Comparison of ENCODE assay signal across 8 cellular contexts in the genomic region with DNA sequence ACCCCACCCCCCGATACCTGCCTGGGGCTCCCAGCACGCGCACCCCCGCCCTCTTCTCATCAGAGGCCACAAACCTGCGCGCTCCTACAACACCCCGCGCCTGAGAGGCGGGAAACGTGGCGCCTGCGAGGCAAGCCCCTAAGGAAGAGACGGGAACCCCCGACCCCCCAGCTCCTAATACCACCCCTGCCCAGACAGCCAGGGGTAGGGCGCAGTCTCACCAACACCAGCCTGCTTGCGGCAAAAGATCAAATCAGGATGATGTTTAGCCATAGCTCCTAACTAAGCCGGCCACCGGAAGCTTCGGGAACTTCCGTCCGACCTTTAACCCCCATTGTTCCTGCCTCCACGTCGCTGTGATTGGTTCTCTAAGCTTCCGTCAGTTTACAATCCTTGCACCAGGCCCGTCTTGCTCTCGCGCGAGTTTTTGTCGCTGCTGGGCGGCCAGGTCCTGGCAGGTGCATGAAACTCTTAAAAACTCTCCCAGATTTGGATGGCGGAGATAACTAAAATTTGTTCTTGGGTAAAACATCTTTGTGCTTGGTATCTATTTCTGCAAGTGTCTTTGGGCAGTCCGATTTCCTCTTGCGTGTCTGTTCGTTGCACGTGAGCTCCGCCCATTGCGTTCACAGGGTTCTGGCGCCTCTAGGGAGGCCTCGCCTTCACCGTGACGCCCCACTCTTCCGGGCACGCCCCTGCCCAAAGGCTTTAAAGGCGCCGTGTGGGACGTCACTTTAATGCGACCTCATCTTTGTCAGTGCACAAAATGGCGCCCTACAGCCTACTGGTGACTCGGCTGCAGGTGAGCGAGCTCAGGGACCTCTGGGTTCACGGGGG. TPM values are rescaled to one million over a fixed set of nuclear protein-coding genes. Genes with fewer than 3 reads are reported as not detected.
DNase-seq lines count a peak whose midpoint lies in the region; ATAC-seq, FAIRE-seq and TF ChIP-seq lines count a peak whose summit lies in the region.

A gene (plus strand): TSS at position 737 of the 837 bp plus-strand sequence. CDS start 30 bp downstream, at position 767.
A gene with protein sequence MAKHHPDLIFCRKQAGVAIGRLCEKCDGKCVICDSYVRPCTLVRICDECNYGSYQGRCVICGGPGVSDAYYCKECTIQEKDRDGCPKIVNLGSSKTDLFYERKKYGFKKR (minus strand): TSS at position 312 of the 837 bp plus-strand sequence. CDS start 39 bp downstream, at position 273.

- WGBS in psoas muscle, 3 donors = 0 to 1% (median 1%) methylated on average over 51 of the region's 51 CpGs

- H3K4me3 ChIP-seq in right atrium auricular region (peak within 1 kb of the TSS; percentile 97 to 99), psoas muscle (peak within 1 kb of the TSS; percentile 98)

- H3K9me3 ChIP-seq in right atrium auricular region (no peaks in the 10 kb centered on the region), psoas muscle (no peaks in the 10 kb centered on the region)

- H3K36me3 ChIP-seq in right atrium auricular region (peaks cover 53% of the 10 kb centered on the region), psoas muscle (ENCODE audit: insufficient read depth in 1 of 2, low read depth in 1 of 2) (peaks cover 12 to 63% of the 10 kb centered on the region in 2 donors)

- TF ChIP-seq CTCF in right atrium auricular region (IDR thresholded peaks at IDR 0.05) = no peak
- TF ChIP-seq CTCF in psoas muscle (IDR thresholded peaks at IDR 0.05) = no peak

- peak; percentile 78 for DNase-seq in NCI-H187 treated with DMSO at 0.1 percent for 48 hours (lab: John Stamatoyannopoulos, UW)
- DNase-seq in anterior cingulate cortex (lab: John Stamatoyannopoulos, UW) = peak; percentile 80 to 100 (median 97)
- DNase-seq in right atrium auricular region (ENCODE audit: low spot score) = peak; percentile 98
- DNase-seq in psoas muscle = peak; percentile 98 to 99
- DNase-seq in urothelium cell line (ENCODE audit: low spot score) = peak; percentile 98

- intact Hi-C loops in T-helper 2 cell treated with Interferon-gamma antibody and Interleukin-4, amounts not matched to agents 100 ng/mL and 5 ng/mL, for 36 hours (cut with micrococcal nuclease) = loop anchor here (1.0 to 10.0 kb wide), 7 partner anchors 20 to 476 kb away; a partner anchor contains a TSS
- intact Hi-C loops in psoas muscle (cut with DNase I) = loop anchor here in 1 of 2 donors (2.0 kb wide), 1 partner anchor 20 kb away; no protein-coding TSS in a partner anchor

- FAIRE-seq in urothelium cell line (lab: Jason Lieb, UNC) = peak; percentile 88

- H3K27ac ChIP-seq in right atrium auricular region (peak within 1 kb of the TSS; percentile 95 to 98), psoas muscle (peak within 1 kb of the TSS; percentile 96)

- H3K27me3 ChIP-seq in right atrium auricular region = no peaks in the 10 kb centered on the region
- no peaks in the 10 kb centered on the region for H3K27me3 ChIP-seq in psoas muscle (ENCODE audit: insufficient read depth in 3 of 3, low read length in 2 of 3)

- H3K4me1 ChIP-seq in right atrium auricular region = peaks cover 0 to 52% of the 10 kb centered on the region in 2 donors
- peaks cover 51% of the 10 kb centered on the region for H3K4me1 ChIP-seq in psoas muscle

- ATAC-seq in GM18499 (IDR thresholded peaks at IDR 0.05; ENCODE audit: insufficient read depth, unreplicated experiment) (peak; percentile 64), HG02943 (IDR thresholded peaks at IDR 0.05; ENCODE audit: low read depth, unreplicated experiment) (peak; percentile 82), psoas muscle (peak; percentile 91 to 97 (median 94))

RNA-seq across cellular contexts. Expression of the first gene that starts in this region (rescaled TPM):
- total RNA-seq in T-helper 2 cell treated with Interferon-gamma antibody and Interleukin-4, amounts not matched to agents 100 ng/mL and 5 ng/mL, for 36 hours = 82.6 and 87.8 TPM in 2 replicates
- total RNA-seq in right atrium auricular region (100 to 1,000 TPM; 447 to 604 TPM), psoas muscle (100 to 1,000 TPM; 422 to 513 (median 474) TPM)
- polyA plus RNA-seq in psoas muscle = 100 to 1,000 TPM; 346 to 459 (median 402) TPM

RNA-seq across cellular contexts. Expression of the second gene that starts in this region (rescaled TPM):
- total RNA-seq in T-helper 2 cell treated with Interferon-gamma antibody and Interleukin-4, amounts not matched to agents 100 ng/mL and 5 ng/mL, for 36 hours = 61.7 and 72.6 TPM in 2 replicates
- total RNA-seq in right atrium auricular region = 10 to 100 TPM; 19.3 to 23.5 TPM
- total RNA-seq in psoas muscle = 10 to 100 TPM; 19.9 to 40.0 (median 23.4) TPM
- polyA plus RNA-seq in psoas muscle = 10 to 100 TPM; 34.3 to 79.2 (median 49.0) TPM

Comparison
In these comparisons a context has a peak if more than half of its experiments do, and no peak if none do; other contexts are left out.
1. Peak in every context shown above with its lines: DNase-seq, ATAC-seq, H3K4me3 ChIP-seq and H3K27ac ChIP-seq.